ENCODE assay signal across 13 cellular contexts in the genomic region with DNA sequence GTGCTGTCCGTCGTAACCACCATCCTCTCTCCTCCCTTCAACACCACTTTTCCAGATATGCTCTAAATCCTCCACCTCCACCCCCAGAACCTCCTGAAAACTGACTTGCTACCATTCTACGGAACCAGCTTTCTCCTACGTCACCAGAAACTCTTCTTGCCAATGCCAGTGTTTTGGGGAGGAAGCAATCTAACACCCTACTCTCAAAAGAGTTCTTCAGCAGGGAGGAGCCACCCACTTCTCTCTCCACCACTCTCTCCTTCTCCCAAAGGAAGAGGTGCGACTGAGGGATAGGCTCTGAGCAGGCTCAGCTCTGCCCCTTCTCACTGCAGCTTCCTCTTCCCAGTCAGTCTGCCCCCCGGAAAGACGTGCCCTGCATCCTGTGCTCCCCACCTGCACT. TPM values are rescaled to one million over a fixed set of nuclear protein-coding genes. Genes with fewer than 3 reads are reported as not detected.
DNase-seq lines count a peak whose midpoint lies in the region; TF ChIP-seq lines count a peak whose summit lies in the region.
"Had no signal": no experiment of that assay in that cellular context is flagged by ENCODE, and none has a peak within 500 bp of the region (broad histone marks: within the 10 kb centered on the region; RNA-seq: fewer than 3 reads in every experiment).

No MANE protein-coding gene starts in this region.

- no peaks in the 10 kb centered on the region for H3K36me3 Mint-ChIP-seq in activated CD4-positive, alpha-beta memory T cell treated with anti-CD3 and anti-CD28 coated beads for 36 hours
- H3K36me3 Mint-ChIP-seq in activated CD4-positive, alpha-beta memory T cell treated with anti-CD3 and anti-CD28 coated beads, Interleukin-2, amount 10 ng/mL, durations not matched to agents 7 days and 5 days (ENCODE audit: low read depth) = no peaks in the 10 kb centered on the region
- H3K36me3 Mint-ChIP-seq: CD8-positive, alpha-beta T cell; memory B cell; stimulated activated memory B cell treated with anti-CD40 and anti-IgM and Interleukin-4, amounts not matched to agents 10 μg/mL and 1 μg/mL and 100 μg/mL, for 72 hours had no signal

- H3K4me1 ChIP-seq in ascending aorta = peaks cover 9 to 26% of the 10 kb centered on the region in 2 donors
- H3K4me1 ChIP-seq in suprapubic skin = peaks cover 41% of the 10 kb centered on the region

- no peaks in the 10 kb centered on the region for H3K9me3 Mint-ChIP-seq in activated CD4-positive, alpha-beta memory T cell treated with anti-CD3 and anti-CD28 coated beads for 36 hours
- no peaks in the 10 kb centered on the region for H3K9me3 Mint-ChIP-seq in activated CD4-positive, alpha-beta memory T cell treated with anti-CD3 and anti-CD28 coated beads, Interleukin-2, amount 10 ng/mL, durations not matched to agents 7 days and 5 days
- H3K9me3 Mint-ChIP-seq: activated CD4-positive, alpha-beta T cell treated with anti-CD3 and anti-CD28 coated beads, Interleukin-2, amount 10 ng/mL, durations not matched to agents 7 days and 5 days; CD8-positive, alpha-beta T cell; memory B cell; stimulated activated memory B cell treated with anti-CD40 and anti-IgM and Interleukin-4, amounts not matched to agents 10 μg/mL and 1 μg/mL and 100 μg/mL, for 72 hours had no signal

- intact Hi-C loops in activated CD4-positive, alpha-beta memory T cell treated with anti-CD3 and anti-CD28 coated beads for 36 hours (cut with micrococcal nuclease) = loop anchor here (1.0 to 5.0 kb wide), 8 partner anchors 26 to 415 kb away; partner anchors contain the start of genes CHTOP and RAB13
- intact Hi-C loops in ascending aorta (cut with DNase I) = loop anchor here (2.0 to 5.0 kb wide), 4 partner anchors 45 to 415 kb away; partner anchors contain the start of genes RAB13 and S100A14

- 71% methylated on average over 7 of the region's 7 CpGs for WGBS in suprapubic skin

- TF ChIP-seq CTCF in ascending aorta (IDR thresholded peaks at IDR 0.05) = no peak
- no peak for TF ChIP-seq CTCF in suprapubic skin (IDR thresholded peaks at IDR 0.05)

- POLR2A ChIA-PET in activated CD4-positive, alpha-beta memory T cell treated with anti-CD3 and anti-CD28 coated beads for 36 hours (lab: Charles Lee) = interaction anchor here (1.4 to 6.5 kb wide), 4 partner anchors 8 to 63 kb away, joined by 5 to 99 read pairs (median 16); partner anchors contain the start of genes CHTOP and S100A6
- POLR2A ChIA-PET in activated CD4-positive, alpha-beta memory T cell treated with anti-CD3 and anti-CD28 coated beads, Interleukin-2, amount 10 ng/mL, durations not matched to agents 7 days and 5 days (lab: Charles Lee) = interaction anchor here (1.2 to 6.3 kb wide), 6 partner anchors 26 to 419 kb away, joined by 3 to 138 read pairs (median 8); partner anchors contain the start of genes RPS27, S100A4 and S100A6

- no peaks in the 10 kb centered on the region for H3K9me3 ChIP-seq in ascending aorta
- no peaks in the 10 kb centered on the region for H3K9me3 ChIP-seq in suprapubic skin
- H3K9me3 ChIP-seq: gastrocnemius medialis had no signal

- H3K27me3 ChIP-seq in ascending aorta (no peaks in the 10 kb centered on the region), suprapubic skin (no peaks in the 10 kb centered on the region)
- H3K27me3 ChIP-seq: gastrocnemius medialis had no signal

- H3K36me3 ChIP-seq in ascending aorta (no peaks in the 10 kb centered on the region), suprapubic skin (no peaks in the 10 kb centered on the region)
- H3K36me3 ChIP-seq: gastrocnemius medialis had no signal

- TF ChIP-seq EP300 in suprapubic skin (IDR thresholded peaks at IDR 0.05) = no peak

- H3K27ac ChIP-seq in ascending aorta (peak overlapping the region; percentile 70 to 82), suprapubic skin (peak overlapping the region; percentile 64)

- peaks cover 2% of the 10 kb centered on the region for H3K27me3 Mint-ChIP-seq in activated CD4-positive, alpha-beta memory T cell treated with anti-CD3 and anti-CD28 coated beads for 36 hours
- peaks cover under 1% of the 10 kb centered on the region for H3K27me3 Mint-ChIP-seq in activated CD4-positive, alpha-beta memory T cell treated with anti-CD3 and anti-CD28 coated beads, Interleukin-2, amount 10 ng/mL, durations not matched to agents 7 days and 5 days
- H3K27me3 Mint-ChIP-seq: stimulated activated memory B cell treated with anti-CD40 and anti-IgM and Interleukin-4, amounts not matched to agents 10 μg/mL and 1 μg/mL and 100 μg/mL, for 72 hours had no signal

- TF ChIP-seq POLR2A in suprapubic skin (IDR thresholded peaks at IDR 0.05) = no peak

- no peak overlapping the region for H3K4me3 ChIP-seq in ascending aorta
- no peak overlapping the region for H3K4me3 ChIP-seq in suprapubic skin
- H3K4me3 ChIP-seq: gastrocnemius medialis had no signal

- CTCF ChIA-PET in activated CD4-positive, alpha-beta memory T cell treated with anti-CD3 and anti-CD28 coated beads for 36 hours (lab: Charles Lee) = interaction anchor here (0.7 to 7.5 kb wide), 17 partner anchors 10 to 396 kb away, joined by 3 to 269 read pairs (median 5); partner anchors contain the start of genes CHTOP, CREB3L4, ILF2 and S100A1
- CTCF ChIA-PET in activated CD4-positive, alpha-beta memory T cell treated with anti-CD3 and anti-CD28 coated beads, Interleukin-2, amount 10 ng/mL, durations not matched to agents 7 days and 5 days (lab: Charles Lee) = interaction anchor here (0.6 to 7.4 kb wide), 17 partner anchors 17 to 100 kb away, joined by 3 to 202 read pairs (median 6); partner anchors contain the start of genes CHTOP, S100A4, S100A5 and S100A6

- peaks cover 62% of the 10 kb centered on the region for H3K4me1 Mint-ChIP-seq in activated CD4-positive, alpha-beta memory T cell treated with anti-CD3 and anti-CD28 coated beads for 36 hours (ENCODE audit: low read depth)
- peaks cover 50% of the 10 kb centered on the region for H3K4me1 Mint-ChIP-seq in activated CD4-positive, alpha-beta memory T cell treated with anti-CD3 and anti-CD28 coated beads, Interleukin-2, amount 10 ng/mL, durations not matched to agents 7 days and 5 days

- no peak for DNase-seq in activated CD4-positive, alpha-beta memory T cell treated with anti-CD3 and anti-CD28 coated beads for 36 hours
- DNase-seq in activated CD4-positive, alpha-beta memory T cell treated with anti-CD3 and anti-CD28 coated beads, Interleukin-2, amount 10 ng/mL, durations not matched to agents 7 days and 5 days = no peak
- DNase-seq in ascending aorta (ENCODE audit: low spot score in 2 of 2) (no peak), inferior parietal cortex (ENCODE audit: extremely low spot score) (peak; percentile 15), suprapubic skin (ENCODE audit: low spot score in 2 of 2) (no peak), CD1c-positive myeloid dendritic cell (ENCODE audit: extremely low spot score) (no peak), LoVo (ENCODE audit: low spot score) (no peak), NCI-H2196 (lab: John Stamatoyannopoulos, UW; ENCODE audit: unreplicated experiment) (no peak)

- peak overlapping the region; percentile 64 for H3K27ac Mint-ChIP-seq in activated CD4-positive, alpha-beta memory T cell treated with anti-CD3 and anti-CD28 coated beads for 36 hours
- H3K27ac Mint-ChIP-seq in activated CD4-positive, alpha-beta memory T cell treated with anti-CD3 and anti-CD28 coated beads, Interleukin-2, amount 10 ng/mL, durations not matched to agents 7 days and 5 days = no peak overlapping the region
- H3K27ac Mint-ChIP-seq: CD8-positive, alpha-beta T cell; memory B cell had no signal

- H3K4me3 Mint-ChIP-seq in activated CD4-positive, alpha-beta memory T cell treated with anti-CD3 and anti-CD28 coated beads for 36 hours = no peak overlapping the region
- no peak overlapping the region for H3K4me3 Mint-ChIP-seq in activated CD4-positive, alpha-beta memory T cell treated with anti-CD3 and anti-CD28 coated beads, Interleukin-2, amount 10 ng/mL, durations not matched to agents 7 days and 5 days
- H3K4me3 Mint-ChIP-seq: activated CD4-positive, alpha-beta T cell treated with anti-CD3 and anti-CD28 coated beads, Interleukin-2, amount 10 ng/mL, durations not matched to agents 7 days and 5 days; CD8-positive, alpha-beta T cell; memory B cell; stimulated activated memory B cell treated with anti-CD40 and anti-IgM and Interleukin-4, amounts not matched to agents 10 μg/mL and 1 μg/mL and 100 μg/mL, for 72 hours had no signal

RNA-seq across cellular contexts. Expression of gene S100A2, which starts 6.1 kb away (rescaled TPM):
- total RNA-seq in activated CD4-positive, alpha-beta memory T cell treated with anti-CD3 and anti-CD28 coated beads for 36 hours = 1 to 10 TPM; 3.5 to 5.3 TPM
- total RNA-seq in activated CD4-positive, alpha-beta memory T cell treated with anti-CD3 and anti-CD28 coated beads, Interleukin-2, amount 10 ng/mL, durations not matched to agents 7 days and 5 days = 1 to 10 TPM in 1 of 2 experiments, under 1 TPM in 1; 0.85 to 1.2 TPM
- total RNA-seq in ascending aorta = not detected
- total RNA-seq in suprapubic skin = 100 to 1,000 TPM; 127 to 519 (median 267) TPM
- total RNA-seq: CD8-positive, alpha-beta T cell had no signal

RNA-seq across cellular contexts. Expression of gene S100A3, which starts 22.6 kb away (rescaled TPM):
- total RNA-seq in activated CD4-positive, alpha-beta memory T cell treated with anti-CD3 and anti-CD28 coated beads for 36 hours = not detected
- not detected for total RNA-seq in activated CD4-positive, alpha-beta memory T cell treated with anti-CD3 and anti-CD28 coated beads, Interleukin-2, amount 10 ng/mL, durations not matched to agents 7 days and 5 days
- not detected for total RNA-seq in ascending aorta
- 100 to 1,000 TPM in 1 of 4 donors, 10 to 100 TPM in 2, not detected in 1; 42.6 to 342 (median 88.0) TPM for total RNA-seq in suprapubic skin
- total RNA-seq: activated CD4-positive, alpha-beta T cell treated with anti-CD3 and anti-CD28 coated beads, Interleukin-2, amount 10 ng/mL, durations not matched to agents 7 days and 5 days; CD8-positive, alpha-beta T cell had no signal

RNA-seq across cellular contexts. Expression of gene S100A4, which starts 26.1 kb away (rescaled TPM):
- total RNA-seq in activated CD4-positive, alpha-beta memory T cell treated with anti-CD3 and anti-CD28 coated beads for 36 hours = 100 to 1,000 TPM; 352 to 382 TPM
- 1,000 to 10,000 TPM; 1,297 to 1,322 TPM for total RNA-seq in activated CD4-positive, alpha-beta memory T cell treated with anti-CD3 and anti-CD28 coated beads, Interleukin-2, amount 10 ng/mL, durations not matched to agents 7 days and 5 days
- 690 TPM for total RNA-seq in ascending aorta
- 100 to 1,000 TPM in 3 of 4 donors, 10 to 100 TPM in 1; 89.3 to 229 (median 175) TPM for total RNA-seq in suprapubic skin

RNA-seq across cellular contexts. Expression of gene S100A5, which starts 31.0 kb away (rescaled TPM):
- total RNA-seq in activated CD4-positive, alpha-beta memory T cell treated with anti-CD3 and anti-CD28 coated beads for 36 hours = 1 to 10 TPM; 3.3 to 4.0 TPM
- 1 to 10 TPM; 2.2 to 4.7 TPM for total RNA-seq in activated CD4-positive, alpha-beta memory T cell treated with anti-CD3 and anti-CD28 coated beads, Interleukin-2, amount 10 ng/mL, durations not matched to agents 7 days and 5 days
- total RNA-seq in ascending aorta (not detected), suprapubic skin (not detected)
- total RNA-seq: CD8-positive, alpha-beta T cell; gastrocnemius medialis had no signal

RNA-seq across cellular contexts. Expression of gene S100A6, which starts 35.9 kb away (rescaled TPM):
- 100 to 1,000 TPM; 503 to 513 TPM for total RNA-seq in activated CD4-positive, alpha-beta memory T cell treated with anti-CD3 and anti-CD28 coated beads for 36 hours
- 100 to 1,000 TPM; 781 to 799 TPM for total RNA-seq in activated CD4-positive, alpha-beta memory T cell treated with anti-CD3 and anti-CD28 coated beads, Interleukin-2, amount 10 ng/mL, durations not matched to agents 7 days and 5 days
- total RNA-seq in ascending aorta = 336 TPM
- 100 to 1,000 TPM; 135 to 264 (median 241) TPM for total RNA-seq in suprapubic skin

Comparison
In these comparisons a context has a peak if more than half of its experiments do, and no peak if none do; other contexts are left out.
1. RNA of gene S100A2, which starts 6.1 kb away (total RNA-seq): 127 to 519 TPM in suprapubic skin; 3.5 to 5.3 TPM in activated CD4-positive, alpha-beta memory T cell treated with anti-CD3 and anti-CD28 coated beads for 36 hours, 0.85 to 1.2 TPM in activated CD4-positive, alpha-beta memory T cell treated with anti-CD3 and anti-CD28 coated beads, Interleukin-2, amount 10 ng/mL, durations not matched to agents 7 days and 5 days and not detected in ascending aorta (single experiment); every median in the first group is over 10 times any median in the second.